ENCODE assay signal across 9 cellular contexts in genomic region chr7:101169838-101170531, GRCh38. TPM values are rescaled to one million over a fixed set of nuclear protein-coding genes. Genes with fewer than 3 reads are reported as not detected.
DNase-seq lines count a peak whose midpoint lies in the region; ATAC-seq and TF ChIP-seq lines count a peak whose summit lies in the region.
"Had no signal": no experiment of that assay in that cellular context is flagged by ENCODE, and none has a peak within 500 bp of the region (broad histone marks: within the 10 kb centered on the region; RNA-seq: fewer than 3 reads in every experiment).

No MANE protein-coding gene starts in this region.

- in situ Hi-C loops in KBM-7 (cut with MboI; ENCODE audit: low pct_unique_long_range_greater_than_20kb, low sequenced_read_pairs) = no loop called here

- ATAC-seq in activated naive CD4-positive, alpha-beta T cell treated with anti-CD3 and anti-CD28 coated beads, Interleukin-2, amount 50 U/mL, for 72 hours = peak; percentile 50 to 52
- ATAC-seq in heart right ventricle = peak in 7 of 8 donors; percentile 21 to 45 (median 32)
- no peak for ATAC-seq in HG02840 (IDR thresholded peaks at IDR 0.05; ENCODE audit: low FRiP score, unreplicated experiment)
- no peak for ATAC-seq in GM21390 (IDR thresholded peaks at IDR 0.05; ENCODE audit: unreplicated experiment)

- peaks cover 15 to 52% (median 31%) of the 10 kb centered on the region in 9 donors for H3K4me1 ChIP-seq in heart right ventricle

- peak; percentile 76 to 91 (median 87) for TF ChIP-seq CTCF in heart right ventricle (IDR thresholded peaks at IDR 0.05)

- DNase-seq in ELF-1 (ENCODE audit: low read depth, low spot score) = peak; percentile 79
- peak; percentile 80 for DNase-seq in KBM-7
- peak; percentile 78 for DNase-seq in SW480 (ENCODE audit: low spot score)
- peak; percentile 77 to 91 for DNase-seq in activated naive CD4-positive, alpha-beta T cell treated with anti-CD3 and anti-CD28 coated beads, Interleukin-2, amount 50 U/mL, for 72 hours (ENCODE audit: low spot score in 2 of 2)
- peak; percentile 63 to 75 for DNase-seq in heart right ventricle
- peak; percentile 89 for DNase-seq in retina

- H3K27ac ChIP-seq in heart right ventricle = no peak overlapping the region

- WGBS in heart right ventricle, 2 donors = 1 to 3% methylated on average over 32 of the region's 32 CpGs

- H3K36me3 ChIP-seq in heart right ventricle = no peaks in the 10 kb centered on the region

- peaks cover 6 to 13% of the 10 kb centered on the region in 2 donors for H3K36me3 Mint-ChIP-seq in activated naive CD4-positive, alpha-beta T cell treated with anti-CD3 and anti-CD28 coated beads, Interleukin-2, amount 50 U/mL, for 72 hours

- no peak overlapping the region for H3K27ac Mint-ChIP-seq in activated naive CD4-positive, alpha-beta T cell treated with anti-CD3 and anti-CD28 coated beads, Interleukin-2, amount 50 U/mL, for 72 hours

- no peaks in the 10 kb centered on the region for H3K9me3 Mint-ChIP-seq in activated naive CD4-positive, alpha-beta T cell treated with anti-CD3 and anti-CD28 coated beads, Interleukin-2, amount 50 U/mL, for 72 hours

- H3K9me3 ChIP-seq in heart right ventricle = no peaks in the 10 kb centered on the region

- intact Hi-C loops in heart right ventricle (cut with DNase I) = loop anchor here in 2 of 10 donors (2.0 to 10.0 kb wide), 2 partner anchors 25 to 115 kb away; no protein-coding TSS in a partner anchor

- H3K27me3 ChIP-seq in heart right ventricle = peaks cover 58 to 100% (median 100%) of the 10 kb centered on the region in 7 donors

- no peak overlapping the region for H3K4me3 ChIP-seq in heart right ventricle

RNA-seq across cellular contexts. Expression of gene VGF, which starts 4.6 kb away (rescaled TPM):
- total RNA-seq in activated naive CD4-positive, alpha-beta T cell treated with anti-CD3 and anti-CD28 coated beads, Interleukin-2, amount 50 U/mL, for 72 hours = not detected
- total RNA-seq in heart right ventricle = not detected
- under 1 TPM in 1 of 2 donors, not detected in 1; 0.17 TPM for polyA plus RNA-seq in heart right ventricle

RNA-seq across cellular contexts. Expression of gene NAT16, which starts 10.1 kb away (rescaled TPM):
- not detected for total RNA-seq in activated naive CD4-positive, alpha-beta T cell treated with anti-CD3 and anti-CD28 coated beads, Interleukin-2, amount 50 U/mL, for 72 hours
- not detected for total RNA-seq in heart right ventricle
- polyA plus RNA-seq in heart right ventricle = not detected
- polyA plus RNA-seq: esophagus had no signal

RNA-seq across cellular contexts. Expression of gene AP1S1, which starts 15.7 kb away (rescaled TPM):
- total RNA-seq in activated naive CD4-positive, alpha-beta T cell treated with anti-CD3 and anti-CD28 coated beads, Interleukin-2, amount 50 U/mL, for 72 hours = 10 to 100 TPM; 26.3 to 48.2 TPM
- 10 to 100 TPM in 7 of 10 donors, 1 to 10 TPM in 3; 7.8 to 15.2 (median 11.2) TPM for total RNA-seq in heart right ventricle
- 10 to 100 TPM; 16.1 to 33.1 TPM for polyA plus RNA-seq in heart right ventricle

RNA-seq across cellular contexts. Expression of gene MOGAT3, which starts 30.9 kb away (rescaled TPM):
- total RNA-seq in activated naive CD4-positive, alpha-beta T cell treated with anti-CD3 and anti-CD28 coated beads, Interleukin-2, amount 50 U/mL, for 72 hours = not detected
- not detected for total RNA-seq in heart right ventricle
- not detected for polyA plus RNA-seq in heart right ventricle
- polyA plus RNA-seq: esophagus had no signal

RNA-seq across cellular contexts. Expression of gene SERPINE1, which starts 43.1 kb away (rescaled TPM):
- total RNA-seq in activated naive CD4-positive, alpha-beta T cell treated with anti-CD3 and anti-CD28 coated beads, Interleukin-2, amount 50 U/mL, for 72 hours = under 1 TPM; 0.18 to 0.27 TPM
- total RNA-seq in heart right ventricle = 10 to 100 TPM in 3 of 10 donors, 1 to 10 TPM in 7; 1.2 to 67.8 (median 4.6) TPM
- polyA plus RNA-seq in heart right ventricle = 100 to 1,000 TPM in 1 of 2 donors, 1 to 10 TPM in 1; 2.1 to 269 TPM

Comparison
In these comparisons a context has a peak if more than half of its experiments do, and no peak if none do; other contexts are left out.
1. ATAC-seq: peak in activated naive CD4-positive, alpha-beta T cell treated with anti-CD3 and anti-CD28 coated beads, Interleukin-2, amount 50 U/mL, for 72 hours (2 of 2) and heart right ventricle (7 of 8); none in HG02840 (single experiment) and GM21390 (single experiment).
2. Peak in every context shown above with its lines, with median percentiles within 50 percentile points of each other: DNase-seq.